Comparison of ENCODE assay signal across 11 cellular contexts in genomic region chr2:120245520-120245835, GRCh38. TPM values are rescaled to one million over a fixed set of nuclear protein-coding genes. Genes with fewer than 3 reads are reported as not detected.
DNase-seq lines count a peak whose midpoint lies in the region; ATAC-seq and TF ChIP-seq lines count a peak whose summit lies in the region.
"Had no signal": no experiment of that assay in that cellular context is flagged by ENCODE, and none has a peak within 500 bp of the region (broad histone marks: within the 10 kb centered on the region; RNA-seq: fewer than 3 reads in every experiment).

No MANE protein-coding gene starts in this region.

- H3K9me2 ChIP-seq in SK-N-SH, result no peaks in the 10 kb centered on the region

- H3K9me3 ChIP-seq in BE2C, result no peaks in the 10 kb centered on the region
- H3K9me3 ChIP-seq in SK-N-SH, result no peaks in the 10 kb centered on the region
- no peaks in the 10 kb centered on the region for H3K9me3 ChIP-seq in mucosa of descending colon

- TF ChIP-seq EP300 in SK-N-SH (IDR thresholded peaks at IDR 0.05; ENCODE audit: borderline replicate concordance in 1 of 2, low read depth in 1 of 2, low read length in 1 of 2), result no peak

- TF ChIP-seq CTCF in BE2C (IDR thresholded peaks at IDR 0.05; ENCODE audit: low read depth, low read length), result no peak
- no peak for TF ChIP-seq CTCF in SK-N-SH (IDR thresholded peaks at IDR 0.05)
- TF ChIP-seq CTCF in mucosa of descending colon (IDR thresholded peaks at IDR 0.05), result peak; percentile 3

- intact Hi-C loops in mucosa of descending colon (cut with DNase I, micrococcal nuclease), result no loop called here

- no peaks in the 10 kb centered on the region for H3K36me3 ChIP-seq in BE2C
- H3K36me3 ChIP-seq in SK-N-SH (replicated peaks in 1 of 2; ENCODE audit: control insufficient read depth in 1 of 2, insufficient read depth in 2 of 2, low read length in 1 of 2), result no peaks in the 10 kb centered on the region
- peaks cover 3% of the 10 kb centered on the region for H3K36me3 ChIP-seq in mucosa of descending colon (ENCODE audit: low read depth)

- 23% methylated on average over 3 of the region's 5 CpGs for WGBS in SK-N-SH (ENCODE audit: low lambda C conversion rate)

- H3K9ac ChIP-seq in SK-N-SH, result no peak overlapping the region

- DNase-seq in BE2C (peak; percentile 28), LoVo (ENCODE audit: low spot score) (peak; percentile 84), SK-N-SH (no peak), mucosa of descending colon (peak; percentile 89 to 90 (median 89)), SIG-M5 (lab: John Stamatoyannopoulos, UW) (no peak), D341Med (ENCODE audit: low spot score) (no peak)
- DNase-seq: activated naive CD4-positive, alpha-beta T cell treated with Interleukin-2 at 50 U/mL for 16 hours; mammary epithelial cell; stimulated activated CD4-positive, alpha-beta T cell treated with anti-CD3 and anti-CD28 coated beads, Interleukin-4, amount 100 ng/mL, for 1 hour had no signal

- H3K4me3 ChIP-seq in BE2C (ENCODE audit: low read depth, low read length) (no peak overlapping the region), SK-N-SH (ENCODE audit: low read depth in 2 of 2, low read length in 1 of 2) (no peak overlapping the region), mucosa of descending colon (no peak overlapping the region)

- no peak overlapping the region for H3K4me2 ChIP-seq in SK-N-SH

- peaks cover 3% of the 10 kb centered on the region for H3F3A ChIP-seq in SK-N-SH (replicated peaks; ENCODE audit: insufficient read depth)

- no peak overlapping the region for H3K27ac ChIP-seq in SK-N-SH (ENCODE audit: low read depth in 2 of 2, low read length in 1 of 2)

- H2AFZ ChIP-seq in SK-N-SH (ENCODE audit: low read depth), result no peak overlapping the region

- POLR2A ChIA-PET in SK-N-SH (lab: Yijun Ruan, JAX), result no interaction called here

- TF ChIP-seq RAD21 in SK-N-SH (IDR thresholded peaks at IDR 0.05; ENCODE audit: low read length), result no peak

- CTCF ChIA-PET in SK-N-SH (lab: Yijun Ruan, JAX), result interaction anchor here (1.1 kb wide), 1 partner anchor 68 kb away, joined by 4 read pairs; no protein-coding TSS in a partner anchor

- H4K20me1 ChIP-seq in SK-N-SH (ENCODE audit: insufficient read depth), result no peaks in the 10 kb centered on the region

- H3K4me1 ChIP-seq in BE2C (peaks cover 9% of the 10 kb centered on the region), SK-N-SH (ENCODE audit: control insufficient read depth in 1 of 2, insufficient read depth in 2 of 2, low read depth in 1 of 2, low read length in 1 of 2) (peaks cover 7 to 29% of the 10 kb centered on the region in 2 experiments; a peak in 2 of 4 replicates), mucosa of descending colon (ENCODE audit: low read depth) (peaks cover 19% of the 10 kb centered on the region)

- H3K27me3 ChIP-seq in BE2C (no peaks in the 10 kb centered on the region), SK-N-SH (ENCODE audit: insufficient read depth) (no peaks in the 10 kb centered on the region)

- no peaks in the 10 kb centered on the region for H3K79me2 ChIP-seq in SK-N-SH (ENCODE audit: insufficient read depth)

- ATAC-seq in mucosa of descending colon, result peak; percentile 98
- ATAC-seq in HG02870 (IDR thresholded peaks at IDR 0.05; ENCODE audit: unreplicated experiment), result no peak
- ATAC-seq in HG03432 (IDR thresholded peaks at IDR 0.05; ENCODE audit: unreplicated experiment), result no peak

TF ChIP-seq in SK-N-SH, 30 proteins besides CTCF, POLR2A, EP300 and RAD21:
- peak; percentile 87 for TF ChIP-seq PBX3 (IDR thresholded peaks at IDR 0.05)
- no peak for TF ChIP-seq GATA2 (CRISPR knock-in tag; IDR thresholded peaks at IDR 0.05)
TF ChIP-seq in SK-N-SH: peak in this region for 1.

RNA-seq across cellular contexts. Expression of gene RALB, which starts 7.2 kb away (rescaled TPM):
- polyA plus RNA-seq in BE2C (2012; ENCODE audit: insufficient read depth, insufficient read length, low read depth), result 45.6 TPM
- polyA plus RNA-seq in SK-N-SH (2012; rRNA removed), result 37.2 and 40.8 TPM in 2 replicates
- 50.9 and 54.5 TPM in 2 replicates for polyA plus RNA-seq in SK-N-SH (2012; cell fraction: cytosol; rRNA removed)
- polyA plus RNA-seq in SK-N-SH (2012; cell fraction: nucleus; rRNA removed), result 8.4 and 13.9 TPM in 2 replicates
- total RNA-seq in mucosa of descending colon, result 10 to 100 TPM; 75.1 to 83.8 (median 80.8) TPM

RNA-seq across cellular contexts. Expression of gene TMEM185B, which starts 22.3 kb away (rescaled TPM):
- polyA plus RNA-seq in BE2C (2012; ENCODE audit: insufficient read depth, insufficient read length, low read depth), result 19.6 TPM
- polyA plus RNA-seq in SK-N-SH (2012; rRNA removed), result 24.8 and 36.0 TPM in 2 replicates
- 23.5 and 31.6 TPM in 2 replicates for polyA plus RNA-seq in SK-N-SH (2012; cell fraction: cytosol; rRNA removed)
- polyA plus RNA-seq in SK-N-SH (2012; cell fraction: nucleus; rRNA removed), result 19.2 and 20.2 TPM in 2 replicates
- 10 to 100 TPM; 13.6 to 19.0 (median 14.2) TPM for total RNA-seq in mucosa of descending colon

Comparison
In these comparisons a context has a peak if more than half of its experiments do, and no peak if none do; other contexts are left out.
1. DNase-seq: peak in BE2C (single experiment), LoVo (single experiment) and mucosa of descending colon (3 of 3); none in SK-N-SH (single experiment), SIG-M5 (single experiment) and D341Med (single experiment).